In the genomic region with DNA sequence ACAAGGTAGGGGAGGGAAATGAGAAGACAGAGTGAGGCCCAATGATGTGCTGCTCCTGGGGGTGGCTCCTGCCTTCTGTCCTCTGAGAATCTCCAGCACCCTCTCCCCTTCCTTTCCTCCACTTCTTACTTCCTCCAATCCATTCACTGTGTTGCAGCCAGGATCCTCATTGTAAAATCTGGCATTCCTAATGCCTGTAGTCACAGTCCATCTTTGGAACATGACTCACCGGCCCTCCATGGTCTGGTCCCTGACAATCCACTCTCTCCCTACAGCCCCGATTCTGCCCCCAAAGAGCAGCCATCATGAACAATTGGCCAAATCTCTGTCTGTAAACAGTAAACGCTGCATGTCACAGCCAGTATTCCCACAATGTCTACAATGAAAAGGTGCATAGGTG, we compare ENCODE assay signal across 13 cellular contexts.
A peak's percentile ranks its signal among the peaks of the same experiment; 100 is the strongest.
DNase-seq lines count a peak whose midpoint lies in the region; FAIRE-seq and TF ChIP-seq lines count a peak whose summit lies in the region.
"Had no signal": no experiment of that assay in that cellular context is flagged by ENCODE, and none has a peak within 500 bp of the region (broad histone marks: within the 10 kb centered on the region; RNA-seq: fewer than 3 reads in every experiment).

No MANE protein-coding gene starts in this region.

- H3K9ac ChIP-seq in endothelial cell of umbilical vein (replicated peaks; ENCODE audit: extremely low read depth, insufficient read depth, low read length) (no peak overlapping the region), neuronal stem cell (ENCODE audit: low read depth, low read length, poor library complexity) (no peak overlapping the region)

- DNase-seq in Daoy (ENCODE audit: low read depth) = peak; percentile 66
- DNase-seq in NCI-H460 (ENCODE audit: extremely low read depth, low read depth) = peak; percentile 40
- DNase-seq in endothelial cell of umbilical vein (ENCODE audit: low read depth, low spot score) = peak; percentile 76
- DNase-seq in neuronal stem cell (ENCODE audit: low spot score) = no peak
- DNase-seq in spleen = no peak
- no peak for DNase-seq in activated gamma-delta T cell treated with Interleukin-2 at 50 U/mL for 16 hours
- DNase-seq in transverse colon = no peak
- no peak for DNase-seq in activated CD8-positive, alpha-beta memory T cell treated with anti-CD3 and anti-CD28 coated beads, Interleukin-2, amount 50 U/mL, for 4 hours
- DNase-seq: activated T-cell treated with anti-CD3 and anti-CD28 coated beads, Interleukin-2, amount 50 U/mL, for 72 hours; DMS153; left cardiac atrium; NCI-H446 treated with DMSO at 0.1 percent for 48 hours; sigmoid colon had no signal

- H3K9me3 ChIP-seq in endothelial cell of umbilical vein (replicated peaks; ENCODE audit: control insufficient read depth, insufficient read depth, low read length) (no peaks in the 10 kb centered on the region), neuronal stem cell (replicated peaks in 1 of 2; ENCODE audit: control insufficient read depth in 2 of 2, insufficient read depth in 1 of 2, low read depth in 1 of 2, low read length in 2 of 2) (no peaks in the 10 kb centered on the region), spleen (no peaks in the 10 kb centered on the region), transverse colon (no peaks in the 10 kb centered on the region)
- H3K9me3 ChIP-seq: sigmoid colon had no signal

- POLR2A ChIA-PET in endothelial cell of umbilical vein (lab: Charles Lee) = no interaction called here

- H3K4me2 ChIP-seq in endothelial cell of umbilical vein (ENCODE audit: insufficient read depth, low read length) (no peak overlapping the region), neuronal stem cell (ENCODE audit: insufficient read depth, low read length, poor library complexity, severe bottlenecking) (no peak overlapping the region)

- CTCF ChIA-PET in endothelial cell of umbilical vein (lab: Charles Lee) = no interaction called here

- H3K4me3 ChIP-seq in endothelial cell of umbilical vein (replicated peaks in 1 of 3; ENCODE audit: insufficient read depth in 1 of 3, low read depth in 1 of 3, low read length in 3 of 3) = no peak overlapping the region
- no peak overlapping the region for H3K4me3 ChIP-seq in neuronal stem cell (ENCODE audit: low read length in 2 of 2)
- H3K4me3 ChIP-seq in spleen = no peak overlapping the region
- no peak overlapping the region for H3K4me3 ChIP-seq in transverse colon
- H3K4me3 ChIP-seq: sigmoid colon had no signal

- no peak overlapping the region for H2BK15ac ChIP-seq in neuronal stem cell (ENCODE audit: low read length)

- H3K36me3 ChIP-seq in endothelial cell of umbilical vein (ENCODE audit: control insufficient read depth in 2 of 2, extremely low read depth in 1 of 2, insufficient read depth in 2 of 2, low read length in 2 of 2) (no peaks in the 10 kb centered on the region), neuronal stem cell (replicated peaks in 1 of 2; ENCODE audit: control insufficient read depth in 2 of 2, insufficient read depth in 2 of 2, low read length in 2 of 2) (no peaks in the 10 kb centered on the region), spleen (no peaks in the 10 kb centered on the region), transverse colon (no peaks in the 10 kb centered on the region)
- H3K36me3 ChIP-seq: sigmoid colon had no signal

- TF ChIP-seq POLR2A in endothelial cell of umbilical vein (IDR thresholded peaks at IDR 0.05; ENCODE audit: low read depth, low read length) (no peak), spleen (IDR thresholded peaks at IDR 0.05) (no peak), transverse colon (IDR thresholded peaks at IDR 0.05) (no peak)

- FAIRE-seq in endothelial cell of umbilical vein (lab: Jason Lieb, UNC) = peak; percentile 95

- no peaks in the 10 kb centered on the region for H3K79me2 ChIP-seq in endothelial cell of umbilical vein (ENCODE audit: control insufficient read depth, insufficient read depth, low read length)

- H2BK12ac ChIP-seq in neuronal stem cell (ENCODE audit: low read length) = no peak overlapping the region

- H4K91ac ChIP-seq in neuronal stem cell (ENCODE audit: low read depth, low read length, poor library complexity) = no peak overlapping the region

- TF ChIP-seq CTCF in endothelial cell of umbilical vein (IDR thresholded peaks at IDR 0.05; ENCODE audit: extremely low read depth in 1 of 2, insufficient read depth in 1 of 2, low read depth in 1 of 2, low read length in 2 of 2) (no peak), spleen (IDR thresholded peaks at IDR 0.05 in 8 of 11, conservative IDR thresholded peaks at IDR 0.05 in 3 of 11) (no peak), transverse colon (IDR thresholded peaks at IDR 0.05) (no peak)

- no TSS peak for BruUV-seq in endothelial cell of umbilical vein (replicated peaks; lab: Mats Ljungman, UMichigan)

- no CpG with 5 or more reads among the region's 3 CpGs for WGBS in neuronal stem cell (ENCODE audit: extremely low coverage in 2 of 2, insufficient read length in 2 of 2, insufficient replicate concordance in 1 of 2), 2 donors
- 53 to 97% (median 78%) methylated on average over 3 of the region's 3 CpGs for WGBS in spleen, 5 donors
- 60 to 61% methylated on average over 2 to 3 of the region's 3 CpGs for WGBS in transverse colon (ENCODE audit: low coverage in 1 of 2), 2 donors

- dilution Hi-C loops in endothelial cell of umbilical vein (cut with MboI; ENCODE audit: extremely low pct_ligation_motif_present, low sequenced_read_pairs) = loop anchor here (25.0 kb wide), 1 partner anchor 1126 kb away; no protein-coding TSS in a partner anchor

- intact Hi-C loops in endothelial cell of umbilical vein (cut with micrococcal nuclease) (loop anchor here (1.0 kb wide), 2 partner anchors 45 to 81 kb away; no protein-coding TSS in a partner anchor), spleen (cut with DNase I; ENCODE audit: low total_unique reads) (no loop called here), transverse colon (cut with DNase I; ENCODE audit: low total_unique reads) (no loop called here)

- H3K79me1 ChIP-seq in neuronal stem cell (ENCODE audit: low read depth, low read length) = no peaks in the 10 kb centered on the region

- no peak for TF ChIP-seq EP300 in transverse colon (IDR thresholded peaks at IDR 0.05; ENCODE audit: low read depth)

- no peak overlapping the region for H4K8ac ChIP-seq in neuronal stem cell (ENCODE audit: low read depth, low read length)

- H3K4me1 ChIP-seq in endothelial cell of umbilical vein (ENCODE audit: control insufficient read depth, extremely low read depth, insufficient read depth, low read length) (peaks cover 12% of the 10 kb centered on the region), neuronal stem cell (ENCODE audit: control insufficient read depth in 2 of 2, insufficient read depth in 1 of 2, low read depth in 1 of 2, low read length in 2 of 2) (no peaks in the 10 kb centered on the region), spleen (no peaks in the 10 kb centered on the region), transverse colon (no peaks in the 10 kb centered on the region)
- H3K4me1 ChIP-seq: sigmoid colon had no signal

- H3K27ac ChIP-seq in endothelial cell of umbilical vein (ENCODE audit: insufficient read depth, low read depth, low read length) = peak overlapping the region; percentile 64
- H3K27ac ChIP-seq in neuronal stem cell (replicated peaks; ENCODE audit: low read length) = no peak overlapping the region
- no peak overlapping the region for H3K27ac ChIP-seq in spleen
- H3K27ac ChIP-seq in transverse colon = no peak overlapping the region
- H3K27ac ChIP-seq: sigmoid colon had no signal

- H2BK120ac ChIP-seq in neuronal stem cell (ENCODE audit: low read depth, low read length) = no peak overlapping the region

- H3K27me3 ChIP-seq in endothelial cell of umbilical vein (ENCODE audit: control insufficient read depth in 2 of 2, insufficient read depth in 2 of 2, low read length in 2 of 2) (peaks cover 0 to 3% of the 10 kb centered on the region in 2 experiments), neuronal stem cell (ENCODE audit: control insufficient read depth in 3 of 3, insufficient read depth in 3 of 3, low read depth in 1 of 3, low read length in 3 of 3) (no peaks in the 10 kb centered on the region), spleen (replicated peaks in 1 of 7) (no peaks in the 10 kb centered on the region), transverse colon (no peaks in the 10 kb centered on the region)
- H3K27me3 ChIP-seq: sigmoid colon had no signal

- no peak overlapping the region for H3K4ac ChIP-seq in neuronal stem cell (ENCODE audit: low read length)

- H2BK5ac ChIP-seq in neuronal stem cell (ENCODE audit: low read length) = no peak overlapping the region

- in situ Hi-C loops in transverse colon (cut with MboI; ENCODE audit: low pct_ligation_motif_present in 1 of 4, low pct_unique_long_range_greater_than_20kb in 1 of 4, low sequenced_read_pairs in 3 of 4) = loop anchor here in 1 of 4 donors (25.0 kb wide), 1 partner anchor 801 kb away; no protein-coding TSS in a partner anchor

- no peak overlapping the region for H3K18ac ChIP-seq in neuronal stem cell (ENCODE audit: low read length)

- no peaks in the 10 kb centered on the region for H4K20me1 ChIP-seq in endothelial cell of umbilical vein (replicated peaks; ENCODE audit: control insufficient read depth, extremely low read depth, insufficient read depth, low read length)

- H2AFZ ChIP-seq in endothelial cell of umbilical vein (ENCODE audit: low read depth, low read length) = peak overlapping the region; percentile 41
- peak overlapping the region; percentile 56 for H2AFZ ChIP-seq in neuronal stem cell (ENCODE audit: low read length)

- no peak overlapping the region for H2AK5ac ChIP-seq in neuronal stem cell (ENCODE audit: low read depth, low read length)

- H3K23ac ChIP-seq in neuronal stem cell (ENCODE audit: low read depth, low read length, poor library complexity) = no peak overlapping the region

- H3K9me1 ChIP-seq in endothelial cell of umbilical vein (replicated peaks; ENCODE audit: control insufficient read depth, extremely low read depth, insufficient read depth, low read length) = no peaks in the 10 kb centered on the region

- no peak overlapping the region for H3K14ac ChIP-seq in neuronal stem cell (ENCODE audit: low read length)

TF ChIP-seq in endothelial cell of umbilical vein, 7 proteins besides CTCF, POLR2A, EP300 and RAD21:
- TF ChIP-seq JUN (IDR thresholded peaks at IDR 0.05; ENCODE audit: borderline replicate concordance, insufficient read depth, insufficient read length, low read depth) = peak; percentile 95
- TF ChIP-seq GATA2 (IDR thresholded peaks at IDR 0.05; ENCODE audit: insufficient read depth, insufficient read length, low read depth, low read length) = no peak
- TF ChIP-seq FOS (IDR thresholded peaks at IDR 0.05; ENCODE audit: borderline replicate concordance, insufficient read depth, low read length) = peak; percentile 88
- TF ChIP-seq POLR2AphosphoS5 (IDR thresholded peaks at IDR 0.05; ENCODE audit: insufficient read depth, low read depth, low read length) = peak; percentile 60

Comparison
In these comparisons a context has a peak if more than half of its experiments do, and no peak if none do; other contexts are left out.
1. DNase-seq: peak in Daoy (single experiment), NCI-H460 (single experiment) and endothelial cell of umbilical vein (single experiment); none in neuronal stem cell (single experiment), spleen (single experiment), activated gamma-delta T cell treated with Interleukin-2 at 50 U/mL for 16 hours (single experiment), transverse colon (single experiment) and activated CD8-positive, alpha-beta memory T cell treated with anti-CD3 and anti-CD28 coated beads, Interleukin-2, amount 50 U/mL, for 4 hours (single experiment).